In genomic region chr7:75054744-75055527, GRCh38 we compare ENCODE assay signal across 11 cellular contexts. TPM values are rescaled to one million over a fixed set of nuclear protein-coding genes. Genes with fewer than 3 reads are reported as not detected.
DNase-seq lines count a peak whose midpoint lies in the region; ATAC-seq and TF ChIP-seq lines count a peak whose summit lies in the region.
"Had no signal": no experiment of that assay in that cellular context is flagged by ENCODE, and none has a peak within 500 bp of the region (broad histone marks: within the 10 kb centered on the region; RNA-seq: fewer than 3 reads in every experiment).

No MANE protein-coding gene starts in this region.

- H3K9ac ChIP-seq in muscle layer of colon (ENCODE audit: low read length), result no peak overlapping the region

- intact Hi-C loops in breast epithelium (cut with DNase I; ENCODE audit: low total_unique reads), result loop anchor here (5.0 kb wide), 1 partner anchor 947 kb away; no protein-coding TSS in a partner anchor
- intact Hi-C loops in MCF 10A (cut with micrococcal nuclease), result no loop called here

- POLR2A ChIA-PET in MCF 10A (lab: Yijun Ruan, JAX), result no interaction called here

- H3K4me3 Mint-ChIP-seq in MCF 10A (ENCODE audit: unreplicated experiment), result no peak overlapping the region
- H3K4me3 Mint-ChIP-seq: activated naive CD8-positive, alpha-beta T cell treated with anti-CD3 and anti-CD28 coated beads, Interleukin-2, amount 10 ng/mL, durations not matched to agents 7 days and 5 days; B cell had no signal

- no peak overlapping the region for H3K4me2 ChIP-seq in hepatocyte

- H3K36me3 ChIP-seq in breast epithelium, result no peaks in the 10 kb centered on the region
- H3K36me3 ChIP-seq in muscle layer of colon (ENCODE audit: insufficient read depth, low read length), result peaks cover 54% of the 10 kb centered on the region
- no peaks in the 10 kb centered on the region for H3K36me3 ChIP-seq in hepatocyte (replicated peaks; ENCODE audit: insufficient read depth, low read depth)

- peaks cover 0 to 4% of the 10 kb centered on the region in 2 donors for H3K4me1 ChIP-seq in breast epithelium
- peaks cover 35% of the 10 kb centered on the region for H3K4me1 ChIP-seq in muscle layer of colon (ENCODE audit: insufficient read depth, low read length)
- no peaks in the 10 kb centered on the region for H3K4me1 ChIP-seq in hepatocyte (ENCODE audit: insufficient read depth)

- no peaks in the 10 kb centered on the region for H3K9me2 ChIP-seq in hepatocyte (replicated peaks; ENCODE audit: insufficient read depth)

- peak overlapping the region; percentile 67 to 90 for H3K27ac ChIP-seq in breast epithelium
- H3K27ac ChIP-seq in muscle layer of colon (ENCODE audit: low read depth, low read length), result peak overlapping the region; percentile 76
- no peak overlapping the region for H3K27ac ChIP-seq in hepatocyte

- no peaks in the 10 kb centered on the region for H4K20me1 ChIP-seq in hepatocyte (ENCODE audit: insufficient read depth, poor library complexity, severe bottlenecking)

- H3K9me3 Mint-ChIP-seq in MCF 10A (ENCODE audit: unreplicated experiment), result no peaks in the 10 kb centered on the region
- H3K9me3 Mint-ChIP-seq: activated naive CD8-positive, alpha-beta T cell treated with anti-CD3 and anti-CD28 coated beads, Interleukin-2, amount 10 ng/mL, durations not matched to agents 7 days and 5 days had no signal

- CTCF ChIA-PET in MCF 10A (lab: Yijun Ruan, JAX), result interaction anchor here (1.5 kb wide), 1 partner anchor 9 kb away, joined by 3 read pairs; no protein-coding TSS in a partner anchor

- H2AFZ ChIP-seq in hepatocyte, result no peak overlapping the region

- no peaks in the 10 kb centered on the region for H3K79me2 ChIP-seq in hepatocyte

- WGBS in hepatocyte (ENCODE audit: low lambda C conversion rate, missing lambda C conversion rate), result 85% methylated on average over 12 of the region's 12 CpGs

- no TSS peak for BruUV-seq in MCF 10A (replicated peaks; lab: Mats Ljungman, UMichigan)

- H3K27me3 ChIP-seq in breast epithelium (no peaks in the 10 kb centered on the region), muscle layer of colon (ENCODE audit: control insufficient read depth in 1 of 2, insufficient read depth in 2 of 2, low read length in 2 of 2) (no peaks in the 10 kb centered on the region), hepatocyte (no peaks in the 10 kb centered on the region)

- no peaks in the 10 kb centered on the region for H3K9me3 ChIP-seq in breast epithelium
- H3K9me3 ChIP-seq in muscle layer of colon (ENCODE audit: low read length), result no peaks in the 10 kb centered on the region
- H3K9me3 ChIP-seq in hepatocyte (ENCODE audit: low read depth), result no peaks in the 10 kb centered on the region

- no peaks in the 10 kb centered on the region for H3K4me1 Mint-ChIP-seq in MCF 10A (ENCODE audit: insufficient read depth, unreplicated experiment)
- H3K4me1 Mint-ChIP-seq: activated naive CD8-positive, alpha-beta T cell treated with anti-CD3 and anti-CD28 coated beads, Interleukin-2, amount 10 ng/mL, durations not matched to agents 7 days and 5 days; B cell had no signal

- ATAC-seq in GM21619 (IDR thresholded peaks at IDR 0.05; ENCODE audit: unreplicated experiment) (no peak), omental fat pad (ENCODE audit: low FRiP score) (no peak)

- H3K27ac Mint-ChIP-seq in MCF 10A (ENCODE audit: low read depth, unreplicated experiment), result no peak overlapping the region
- H3K27ac Mint-ChIP-seq: activated naive CD8-positive, alpha-beta T cell treated with anti-CD3 and anti-CD28 coated beads, Interleukin-2, amount 10 ng/mL, durations not matched to agents 7 days and 5 days; B cell had no signal

- peak overlapping the region in 1 of 3 donors; percentile 15 for H3K4me3 ChIP-seq in breast epithelium
- H3K4me3 ChIP-seq in fibroblast of mammary gland (ENCODE audit: control insufficient read depth, low read depth, low read length), result no peak overlapping the region
- peak overlapping the region in 1 of 2 donors; percentile 26 for H3K4me3 ChIP-seq in muscle layer of colon (ENCODE audit: low read depth in 1 of 2, low read length in 2 of 2)
- no peak overlapping the region for H3K4me3 ChIP-seq in hepatocyte

- peaks cover 84% of the 10 kb centered on the region for H3K36me3 Mint-ChIP-seq in MCF 10A (ENCODE audit: insufficient read depth, unreplicated experiment)

- no peak for TF ChIP-seq POLR2A in breast epithelium (IDR thresholded peaks at IDR 0.05)

- DNase-seq in breast epithelium (ENCODE audit: low spot score in 2 of 2), result peak in 1 of 2 donors; percentile 27
- no peak for DNase-seq in MCF 10A (ENCODE audit: unreplicated experiment)
- peak; percentile 91 for DNase-seq in fibroblast of mammary gland (ENCODE audit: low read depth)
- DNase-seq in hepatocyte (ENCODE audit: low spot score), result no peak
- DNase-seq in omental fat pad (ENCODE audit: low spot score), result no peak
- no peak for DNase-seq in activated T-cell treated with anti-CD3 and anti-CD28 coated beads, Interleukin-2, amount 50 U/mL, for 48 hours
- DNase-seq: activated naive CD8-positive, alpha-beta T cell treated with anti-CD3 and anti-CD28 coated beads, Interleukin-2, amount 10 ng/mL, durations not matched to agents 7 days and 5 days; T-helper 2 cell had no signal

- TF ChIP-seq CTCF in breast epithelium (IDR thresholded peaks at IDR 0.05), result no peak
- no peak for TF ChIP-seq CTCF in MCF 10A (IDR thresholded peaks at IDR 0.05; ENCODE audit: unreplicated experiment)
- TF ChIP-seq CTCF in fibroblast of mammary gland (conservative IDR thresholded peaks at IDR 0.05; ENCODE audit: control insufficient read depth, insufficient read depth, low read depth, low read length), result no peak
- TF ChIP-seq CTCF in hepatocyte (IDR thresholded peaks at IDR 0.05; ENCODE audit: poor library complexity), result no peak
- TF ChIP-seq CTCF in omental fat pad (IDR thresholded peaks at IDR 0.05), result no peak

- no peaks in the 10 kb centered on the region for H3K27me3 Mint-ChIP-seq in MCF 10A (ENCODE audit: insufficient read depth, unreplicated experiment)
- H3K27me3 Mint-ChIP-seq: activated naive CD8-positive, alpha-beta T cell treated with anti-CD3 and anti-CD28 coated beads, Interleukin-2, amount 10 ng/mL, durations not matched to agents 7 days and 5 days; B cell had no signal

RNA-seq across cellular contexts. Expression of gene RCC1L, which starts 18.7 kb away (rescaled TPM):
- total RNA-seq in breast epithelium (10 to 100 TPM; 29.8 to 42.7 (median 36.9) TPM), MCF 10A (2022) (36.9 and 43.5 TPM in 2 replicates), hepatocyte (47.8 and 52.6 TPM in 2 replicates), omental fat pad (10 to 100 TPM; 37.0 to 45.7 (median 40.1) TPM)
- 44.5 and 53.6 TPM in 2 replicates for polyA plus RNA-seq in hepatocyte

RNA-seq across cellular contexts. Expression of gene GTF2IRD2B, which starts 37.5 kb away (rescaled TPM):
- 100 to 1,000 TPM in 1 of 3 donors, 10 to 100 TPM in 2; 72.6 to 107 (median 73.7) TPM for total RNA-seq in breast epithelium
- total RNA-seq in MCF 10A (2022), result 31.4 and 32.0 TPM in 2 replicates
- 18.2 and 26.8 TPM in 2 replicates for total RNA-seq in hepatocyte
- polyA plus RNA-seq in hepatocyte, result 27.2 and 29.6 TPM in 2 replicates
- 10 to 100 TPM; 36.0 to 45.9 (median 40.9) TPM for total RNA-seq in omental fat pad
